1 cellular context compared by ENCODE assay signal in the genomic region with DNA sequence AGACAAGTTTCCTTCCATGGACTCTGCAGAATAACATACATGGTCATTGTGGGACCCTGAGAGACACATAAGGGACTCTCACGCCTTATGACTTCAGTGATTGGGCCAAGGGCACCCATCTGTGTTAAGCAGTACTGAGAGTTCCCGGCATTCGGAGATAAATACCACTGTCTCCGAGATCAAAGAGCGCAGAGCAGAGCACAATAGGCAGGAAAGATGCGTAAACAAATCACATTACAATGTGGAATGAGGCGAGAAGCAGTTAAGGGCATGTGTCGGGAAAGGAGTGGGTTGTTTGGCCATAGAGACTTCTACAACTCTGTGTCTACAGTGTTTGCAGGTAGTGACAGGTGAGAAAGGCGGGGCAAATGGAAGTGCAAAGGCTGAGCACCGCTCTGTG.
TF ChIP-seq lines count a peak whose summit lies in the region.

No MANE protein-coding gene starts in this region.

TF ChIP-seq in GM23338, 12 proteins besides CTCF, POLR2A, EP300 and RAD21 (continued from another document):
- TF ChIP-seq, protein P1, sequence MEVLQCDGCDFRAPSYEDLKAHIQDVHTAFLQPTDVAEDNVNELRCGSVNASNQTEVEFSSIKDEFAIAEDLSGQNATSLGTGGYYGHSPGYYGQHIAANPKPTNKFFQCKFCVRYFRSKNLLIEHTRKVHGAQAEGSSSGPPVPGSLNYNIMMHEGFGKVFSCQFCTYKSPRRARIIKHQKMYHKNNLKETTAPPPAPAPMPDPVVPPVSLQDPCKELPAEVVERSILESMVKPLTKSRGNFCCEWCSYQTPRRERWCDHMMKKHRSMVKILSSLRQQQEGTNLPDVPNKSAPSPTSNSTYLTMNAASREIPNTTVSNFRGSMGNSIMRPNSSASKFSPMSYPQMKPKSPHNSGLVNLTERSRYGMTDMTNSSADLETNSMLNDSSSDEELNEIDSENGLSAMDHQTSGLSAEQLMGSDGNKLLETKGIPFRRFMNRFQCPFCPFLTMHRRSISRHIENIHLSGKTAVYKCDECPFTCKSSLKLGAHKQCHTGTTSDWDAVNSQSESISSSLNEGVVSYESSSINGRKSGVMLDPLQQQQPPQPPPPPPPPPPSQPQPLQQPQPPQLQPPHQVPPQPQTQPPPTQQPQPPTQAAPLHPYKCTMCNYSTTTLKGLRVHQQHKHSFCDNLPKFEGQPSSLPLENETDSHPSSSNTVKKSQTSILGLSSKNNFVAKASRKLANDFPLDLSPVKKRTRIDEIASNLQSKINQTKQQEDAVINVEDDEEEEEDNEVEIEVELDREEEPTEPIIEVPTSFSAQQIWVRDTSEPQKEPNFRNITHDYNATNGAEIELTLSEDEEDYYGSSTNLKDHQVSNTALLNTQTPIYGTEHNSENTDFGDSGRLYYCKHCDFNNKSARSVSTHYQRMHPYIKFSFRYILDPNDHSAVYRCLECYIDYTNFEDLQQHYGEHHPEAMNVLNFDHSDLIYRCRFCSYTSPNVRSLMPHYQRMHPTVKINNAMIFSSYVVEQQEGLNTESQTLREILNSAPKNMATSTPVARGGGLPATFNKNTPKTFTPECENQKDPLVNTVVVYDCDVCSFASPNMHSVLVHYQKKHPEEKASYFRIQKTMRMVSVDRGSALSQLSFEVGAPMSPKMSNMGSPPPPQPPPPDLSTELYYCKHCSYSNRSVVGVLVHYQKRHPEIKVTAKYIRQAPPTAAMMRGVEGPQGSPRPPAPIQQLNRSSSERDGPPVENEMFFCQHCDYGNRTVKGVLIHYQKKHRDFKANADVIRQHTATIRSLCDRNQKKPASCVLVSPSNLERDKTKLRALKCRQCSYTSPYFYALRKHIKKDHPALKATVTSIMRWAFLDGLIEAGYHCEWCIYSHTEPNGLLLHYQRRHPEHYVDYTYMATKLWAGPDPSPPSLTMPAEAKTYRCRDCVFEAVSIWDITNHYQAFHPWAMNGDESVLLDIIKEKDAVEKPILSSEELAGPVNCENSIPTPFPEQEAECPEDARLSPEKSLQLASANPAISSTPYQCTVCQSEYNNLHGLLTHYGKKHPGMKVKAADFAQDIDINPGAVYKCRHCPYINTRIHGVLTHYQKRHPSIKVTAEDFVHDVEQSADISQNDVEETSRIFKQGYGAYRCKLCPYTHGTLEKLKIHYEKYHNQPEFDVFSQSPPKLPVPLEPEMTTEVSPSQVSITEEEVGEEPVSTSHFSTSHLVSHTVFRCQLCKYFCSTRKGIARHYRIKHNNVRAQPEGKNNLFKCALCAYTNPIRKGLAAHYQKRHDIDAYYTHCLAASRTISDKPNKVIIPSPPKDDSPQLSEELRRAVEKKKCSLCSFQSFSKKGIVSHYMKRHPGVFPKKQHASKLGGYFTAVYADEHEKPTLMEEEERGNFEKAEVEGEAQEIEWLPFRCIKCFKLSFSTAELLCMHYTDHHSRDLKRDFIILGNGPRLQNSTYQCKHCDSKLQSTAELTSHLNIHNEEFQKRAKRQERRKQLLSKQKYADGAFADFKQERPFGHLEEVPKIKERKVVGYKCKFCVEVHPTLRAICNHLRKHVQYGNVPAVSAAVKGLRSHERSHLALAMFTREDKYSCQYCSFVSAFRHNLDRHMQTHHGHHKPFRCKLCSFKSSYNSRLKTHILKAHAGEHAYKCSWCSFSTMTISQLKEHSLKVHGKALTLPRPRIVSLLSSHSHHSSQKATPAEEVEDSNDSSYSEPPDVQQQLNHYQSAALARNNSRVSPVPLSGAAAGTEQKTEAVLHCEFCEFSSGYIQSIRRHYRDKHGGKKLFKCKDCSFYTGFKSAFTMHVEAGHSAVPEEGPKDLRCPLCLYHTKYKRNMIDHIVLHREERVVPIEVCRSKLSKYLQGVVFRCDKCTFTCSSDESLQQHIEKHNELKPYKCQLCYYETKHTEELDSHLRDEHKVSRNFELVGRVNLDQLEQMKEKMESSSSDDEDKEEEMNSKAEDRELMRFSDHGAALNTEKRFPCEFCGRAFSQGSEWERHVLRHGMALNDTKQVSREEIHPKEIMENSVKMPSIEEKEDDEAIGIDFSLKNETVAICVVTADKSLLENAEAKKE (CRISPR knock-in tag; IDR thresholded peaks at IDR 0.05): no peak
- no peak for TF ChIP-seq EZH2 (IDR thresholded peaks at IDR 0.05; ENCODE audit: low read depth, unreplicated experiment)
- no peak for TF ChIP-seq POLR2AphosphoS5 (IDR thresholded peaks at IDR 0.05; ENCODE audit: low read depth)
- TF ChIP-seq, protein P2, sequence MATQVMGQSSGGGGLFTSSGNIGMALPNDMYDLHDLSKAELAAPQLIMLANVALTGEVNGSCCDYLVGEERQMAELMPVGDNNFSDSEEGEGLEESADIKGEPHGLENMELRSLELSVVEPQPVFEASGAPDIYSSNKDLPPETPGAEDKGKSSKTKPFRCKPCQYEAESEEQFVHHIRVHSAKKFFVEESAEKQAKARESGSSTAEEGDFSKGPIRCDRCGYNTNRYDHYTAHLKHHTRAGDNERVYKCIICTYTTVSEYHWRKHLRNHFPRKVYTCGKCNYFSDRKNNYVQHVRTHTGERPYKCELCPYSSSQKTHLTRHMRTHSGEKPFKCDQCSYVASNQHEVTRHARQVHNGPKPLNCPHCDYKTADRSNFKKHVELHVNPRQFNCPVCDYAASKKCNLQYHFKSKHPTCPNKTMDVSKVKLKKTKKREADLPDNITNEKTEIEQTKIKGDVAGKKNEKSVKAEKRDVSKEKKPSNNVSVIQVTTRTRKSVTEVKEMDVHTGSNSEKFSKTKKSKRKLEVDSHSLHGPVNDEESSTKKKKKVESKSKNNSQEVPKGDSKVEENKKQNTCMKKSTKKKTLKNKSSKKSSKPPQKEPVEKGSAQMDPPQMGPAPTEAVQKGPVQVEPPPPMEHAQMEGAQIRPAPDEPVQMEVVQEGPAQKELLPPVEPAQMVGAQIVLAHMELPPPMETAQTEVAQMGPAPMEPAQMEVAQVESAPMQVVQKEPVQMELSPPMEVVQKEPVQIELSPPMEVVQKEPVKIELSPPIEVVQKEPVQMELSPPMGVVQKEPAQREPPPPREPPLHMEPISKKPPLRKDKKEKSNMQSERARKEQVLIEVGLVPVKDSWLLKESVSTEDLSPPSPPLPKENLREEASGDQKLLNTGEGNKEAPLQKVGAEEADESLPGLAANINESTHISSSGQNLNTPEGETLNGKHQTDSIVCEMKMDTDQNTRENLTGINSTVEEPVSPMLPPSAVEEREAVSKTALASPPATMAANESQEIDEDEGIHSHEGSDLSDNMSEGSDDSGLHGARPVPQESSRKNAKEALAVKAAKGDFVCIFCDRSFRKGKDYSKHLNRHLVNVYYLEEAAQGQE (IDR thresholded peaks at IDR 0.05; ENCODE audit: unreplicated experiment): no peak
- no peak for TF ChIP-seq NANOG (IDR thresholded peaks at IDR 0.05; ENCODE audit: borderline replicate concordance)
- TF ChIP-seq, protein P3, sequence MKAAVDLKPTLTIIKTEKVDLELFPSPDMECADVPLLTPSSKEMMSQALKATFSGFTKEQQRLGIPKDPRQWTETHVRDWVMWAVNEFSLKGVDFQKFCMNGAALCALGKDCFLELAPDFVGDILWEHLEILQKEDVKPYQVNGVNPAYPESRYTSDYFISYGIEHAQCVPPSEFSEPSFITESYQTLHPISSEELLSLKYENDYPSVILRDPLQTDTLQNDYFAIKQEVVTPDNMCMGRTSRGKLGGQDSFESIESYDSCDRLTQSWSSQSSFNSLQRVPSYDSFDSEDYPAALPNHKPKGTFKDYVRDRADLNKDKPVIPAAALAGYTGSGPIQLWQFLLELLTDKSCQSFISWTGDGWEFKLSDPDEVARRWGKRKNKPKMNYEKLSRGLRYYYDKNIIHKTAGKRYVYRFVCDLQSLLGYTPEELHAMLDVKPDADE (IDR thresholded peaks at IDR 0.05): no peak
- no peak for TF ChIP-seq CREB1 (CRISPR knock-in tag; IDR thresholded peaks at IDR 0.05; ENCODE audit: low read depth)
